8 cellular contexts compared by ENCODE assay signal in genomic region chr11:116454020-116454645, GRCh38.
DNase-seq lines count a peak whose midpoint lies in the region; ATAC-seq and TF ChIP-seq lines count a peak whose summit lies in the region.

No MANE protein-coding gene starts in this region.

- TF ChIP-seq CTCF in DOHH2 (IDR thresholded peaks at IDR 0.05; ENCODE audit: low read depth, low read length, poor library complexity, severe bottlenecking) (peak; percentile 71), HFF-Myc (IDR thresholded peaks at IDR 0.05; ENCODE audit: low read depth, low read length, missing control alignments) (peak; percentile 35), epithelial cell of proximal tubule (conservative IDR thresholded peaks at IDR 0.05; ENCODE audit: low read depth, low read length) (peak; percentile 81), neural crest cell (conservative IDR thresholded peaks at IDR 0.05) (peak; percentile 70)

- H3K4me2 ChIP-seq in DOHH2 (ENCODE audit: low read length) = no peak overlapping the region

- H3K79me2 ChIP-seq in DOHH2 (ENCODE audit: control insufficient read depth, low read length) = no peaks in the 10 kb centered on the region

- H3K36me3 Mint-ChIP-seq in neural crest cell (ENCODE audit: low read depth) = peaks cover 7% of the 10 kb centered on the region

- H4K20me1 ChIP-seq in DOHH2 (ENCODE audit: control insufficient read depth, insufficient read depth, low read depth, low read length) = no peaks in the 10 kb centered on the region

- H3K27me3 ChIP-seq in DOHH2 (ENCODE audit: control insufficient read depth, low read length) = no peaks in the 10 kb centered on the region

- ATAC-seq in HG03095 (IDR thresholded peaks at IDR 0.05; ENCODE audit: unreplicated experiment) (no peak), GM18873 (IDR thresholded peaks at IDR 0.05; ENCODE audit: low FRiP score, unreplicated experiment) (no peak)

- H3K4me1 Mint-ChIP-seq in neural crest cell = peaks cover 20% of the 10 kb centered on the region

- H3K27ac Mint-ChIP-seq in neural crest cell (ENCODE audit: unreplicated experiment) = no peak overlapping the region

- H3K4me3 Mint-ChIP-seq in neural crest cell = no peak overlapping the region

- DNase-seq in HFF-Myc (ENCODE audit: extremely low read depth, low read depth) (peak; percentile 3), RPMI8226 (peak; percentile 58), epithelial cell of proximal tubule (ENCODE audit: low read depth) (no peak), neural crest cell (ENCODE audit: low read depth, low spot score) (peak; percentile 52), amniotic stem cell (lab: John Stamatoyannopoulos, UW) (no peak)

- no peaks in the 10 kb centered on the region for H3K36me3 ChIP-seq in DOHH2 (ENCODE audit: control insufficient read depth, low read length)

- no peaks in the 10 kb centered on the region for H3K9me3 ChIP-seq in DOHH2 (ENCODE audit: control insufficient read depth, insufficient read depth, low read length)

- H3K4me1 ChIP-seq in DOHH2 (ENCODE audit: control insufficient read depth, low read length) = no peaks in the 10 kb centered on the region

- no peaks in the 10 kb centered on the region for H3K9me2 ChIP-seq in DOHH2 (replicated peaks; ENCODE audit: control insufficient read depth, low read length)

- peaks cover 7% of the 10 kb centered on the region for H3K9me3 Mint-ChIP-seq in neural crest cell

- H3K4me3 ChIP-seq in DOHH2 (ENCODE audit: low read length) (no peak overlapping the region), HFF-Myc (replicated peaks; ENCODE audit: low read depth, low read length) (no peak overlapping the region), epithelial cell of proximal tubule (ENCODE audit: low read depth, low read length) (no peak overlapping the region)

- H3K27me3 Mint-ChIP-seq in neural crest cell (ENCODE audit: low read depth) = peaks cover 13% of the 10 kb centered on the region

- no peaks in the 10 kb centered on the region for H3F3A ChIP-seq in DOHH2 (ENCODE audit: control insufficient read depth, insufficient read depth)

- no peak overlapping the region for H3K27ac ChIP-seq in DOHH2 (ENCODE audit: low read depth, low read length)

Comparison
In these comparisons a context has a peak if more than half of its experiments do, and no peak if none do; other contexts are left out.
1. DNase-seq: peak in HFF-Myc (single experiment), RPMI8226 (single experiment) and neural crest cell (single experiment); none in epithelial cell of proximal tubule (single experiment) and amniotic stem cell (single experiment).
2. Peak in every context shown above with its lines, with median percentiles within 50 percentile points of each other: CTCF ChIP-seq.